In the genomic region with DNA sequence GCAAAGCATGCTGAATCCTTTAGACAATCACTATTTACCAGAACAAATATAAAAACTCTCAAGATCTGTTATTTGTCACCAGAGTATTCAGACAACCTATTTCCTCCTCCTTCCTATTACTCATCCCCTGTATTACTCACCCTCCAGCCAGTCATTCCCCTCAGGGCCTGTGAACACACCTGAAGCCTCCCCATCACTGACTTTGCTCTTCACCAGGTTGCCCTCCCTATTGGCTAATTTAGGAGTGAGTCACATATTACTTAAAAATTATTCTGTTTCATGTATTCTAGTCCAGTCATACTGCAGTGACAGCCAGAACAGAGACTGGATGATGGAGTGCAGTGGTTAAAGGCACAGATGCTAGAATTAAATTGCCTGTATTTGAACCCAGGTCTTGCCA, we compare ENCODE assay signal across 9 cellular contexts. TPM values are rescaled to one million over a fixed set of nuclear protein-coding genes. Genes with fewer than 3 reads are reported as not detected.
DNase-seq lines count a peak whose midpoint lies in the region; ATAC-seq, FAIRE-seq and TF ChIP-seq lines count a peak whose summit lies in the region.
"Had no signal": no experiment of that assay in that cellular context is flagged by ENCODE, and none has a peak within 500 bp of the region (broad histone marks: within the 10 kb centered on the region; RNA-seq: fewer than 3 reads in every experiment).

No MANE protein-coding gene starts in this region.

- no peaks in the 10 kb centered on the region for H3K36me3 ChIP-seq in HepG2 (replicated peaks in 1 of 2; ENCODE audit: control insufficient read depth in 1 of 2, insufficient read depth in 2 of 2, low read length in 2 of 2)
- no peaks in the 10 kb centered on the region for H3K36me3 ChIP-seq in right lobe of liver
- no peaks in the 10 kb centered on the region for H3K36me3 ChIP-seq in keratinocyte (ENCODE audit: control insufficient read depth in 2 of 2, extremely low read depth in 1 of 2, insufficient read depth in 2 of 2, low read length in 2 of 2)

- H3K27ac ChIP-seq in HepG2 (ENCODE audit: extremely low read length, insufficient read depth, low read length) (no peak overlapping the region), right lobe of liver (no peak overlapping the region), keratinocyte (ENCODE audit: control insufficient read depth, insufficient read depth, low read length) (peak overlapping the region; percentile 91)

- TF ChIP-seq EP300 in HepG2 (IDR thresholded peaks at IDR 0.05; ENCODE audit: low read depth in 2 of 2, low read length in 2 of 2) = peak in 1 of 2 experiments; percentile 14; a peak in 1 of 4 replicates
- no peak for TF ChIP-seq EP300 in HepG2 (CRISPR knock-in tag; IDR thresholded peaks at IDR 0.05; ENCODE audit: borderline replicate concordance)

- in situ Hi-C loops in HepG2 (cut with HindIII; ENCODE audit: extremely low pct_ligation_motif_present, low pct_unique_long_range_greater_than_20kb) = no loop called here

- H3K36me3 Mint-ChIP-seq in activated T-cell treated with anti-CD3 and anti-CD28 coated beads, Interleukin-2, amount 50 U/mL, for 4 hours (ENCODE audit: insufficient read depth) = peaks cover 1% of the 10 kb centered on the region

- H2AFZ ChIP-seq in HepG2 (ENCODE audit: low read length) (no peak overlapping the region), keratinocyte (ENCODE audit: control insufficient read depth, low read length) (no peak overlapping the region)

- H3K4me3 ChIP-seq in HepG2 (replicated peaks in 1 of 3; ENCODE audit: insufficient read depth in 1 of 3, low read depth in 2 of 3, low read length in 3 of 3) (no peak overlapping the region), right lobe of liver (no peak overlapping the region), keratinocyte (ENCODE audit: control insufficient read depth in 2 of 3, extremely low read depth in 1 of 3, insufficient read depth in 2 of 3, low read depth in 1 of 3, low read length in 3 of 3) (no peak overlapping the region)

- TF ChIP-seq CTCF in HepG2 (CRISPR knock-in tag; IDR thresholded peaks at IDR 0.05) (no peak), right lobe of liver (IDR thresholded peaks at IDR 0.05) (no peak), keratinocyte (optimal IDR thresholded peaks at IDR 0.05 in 1 of 3, IDR thresholded peaks at IDR 0.05 in 1 of 3, conservative IDR thresholded peaks at IDR 0.05 in 1 of 3; ENCODE audit: extremely low read depth in 1 of 3, insufficient read depth in 2 of 3, low read length in 3 of 3) (no peak)

- no peaks in the 10 kb centered on the region for H3K9me3 Mint-ChIP-seq in activated T-cell treated with anti-CD3 and anti-CD28 coated beads, Interleukin-2, amount 50 U/mL, for 4 hours

- H4K20me1 ChIP-seq in HepG2 (ENCODE audit: insufficient read depth, low read length) (no peaks in the 10 kb centered on the region), keratinocyte (ENCODE audit: control insufficient read depth, extremely low read depth, insufficient read depth, low read length) (no peaks in the 10 kb centered on the region)

- peaks cover 29% of the 10 kb centered on the region for H3K4me1 ChIP-seq in HepG2 (ENCODE audit: insufficient read depth, low read length)
- H3K4me1 ChIP-seq in right lobe of liver = peaks cover 0 to 6% (median 2%) of the 10 kb centered on the region in 4 donors
- peaks cover 22% of the 10 kb centered on the region for H3K4me1 ChIP-seq in keratinocyte (ENCODE audit: control insufficient read depth, extremely low read depth, insufficient read depth, low read length)

- no peak for TF ChIP-seq POLR2A in HepG2 (IDR thresholded peaks at IDR 0.05; ENCODE audit: insufficient read depth in 1 of 2, low read depth in 2 of 2, low read length in 2 of 2)
- TF ChIP-seq POLR2A in right lobe of liver (IDR thresholded peaks at IDR 0.05) = no peak

- TF ChIP-seq RAD21 in HepG2 (CRISPR knock-in tag; IDR thresholded peaks at IDR 0.05) = no peak

- peaks cover 8% of the 10 kb centered on the region for H3K79me2 ChIP-seq in HepG2 (ENCODE audit: insufficient read depth, low read length)
- peaks cover 13% of the 10 kb centered on the region for H3K79me2 ChIP-seq in keratinocyte (ENCODE audit: control insufficient read depth, insufficient read depth, low read length)

- peaks cover 50% of the 10 kb centered on the region for H3K4me1 Mint-ChIP-seq in activated T-cell treated with anti-CD3 and anti-CD28 coated beads, Interleukin-2, amount 50 U/mL, for 4 hours (ENCODE audit: low read depth)

- FAIRE-seq in HepG2 (lab: Jason Lieb, UNC) (no peak), keratinocyte (lab: Jason Lieb, UNC) (peak; percentile 79), urothelium cell line (lab: Jason Lieb, UNC) (no peak)

- dilution Hi-C loops in keratinocyte (cut with MboI; ENCODE audit: extremely low pct_ligation_motif_present, low sequenced_read_pairs) = loop anchor here (25.0 kb wide), 1 partner anchor 385 kb away; a partner anchor contains a TSS

- H3K9me1 ChIP-seq in keratinocyte (ENCODE audit: control insufficient read depth, extremely low read depth, insufficient read depth, low read length) = no peaks in the 10 kb centered on the region

- no peaks in the 10 kb centered on the region for H3K9me3 ChIP-seq in HepG2 (ENCODE audit: low read length)
- H3K9me3 ChIP-seq in right lobe of liver = no peaks in the 10 kb centered on the region
- no peaks in the 10 kb centered on the region for H3K9me3 ChIP-seq in keratinocyte (ENCODE audit: control insufficient read depth, low read depth, low read length)

- DNase-seq in HepG2 (ENCODE audit: low spot score) = peak; percentile 61
- DNase-seq in right lobe of liver = no peak
- peak; percentile 54 for DNase-seq in activated T-cell treated with anti-CD3 and anti-CD28 coated beads, Interleukin-2, amount 50 U/mL, for 4 hours
- peak; percentile 97 for DNase-seq in keratinocyte (ENCODE audit: low read depth, low spot score)
- peak; percentile 66 for DNase-seq in urothelium cell line (ENCODE audit: low spot score)
- DNase-seq in cerebellar cortex (ENCODE audit: low spot score) = no peak
- DNase-seq in NCI-H187 (lab: John Stamatoyannopoulos, UW) = no peak
- DNase-seq: AML-193 had no signal

- H3K4me3 Mint-ChIP-seq in activated T-cell treated with anti-CD3 and anti-CD28 coated beads, Interleukin-2, amount 50 U/mL, for 4 hours = peak overlapping the region; percentile 51

- no peak overlapping the region for H3K4me2 ChIP-seq in HepG2 (ENCODE audit: low read depth, low read length)
- peak overlapping the region; percentile 78 for H3K4me2 ChIP-seq in keratinocyte (ENCODE audit: control insufficient read depth, extremely low read depth, insufficient read depth, low read depth, low read length)

- POLR2A ChIA-PET in HepG2 (lab: Yijun Ruan, JAX) = no interaction called here

- no peaks in the 10 kb centered on the region for H3K27me3 Mint-ChIP-seq in activated T-cell treated with anti-CD3 and anti-CD28 coated beads, Interleukin-2, amount 50 U/mL, for 4 hours (ENCODE audit: low read depth)

- H3K27me3 ChIP-seq in HepG2 (ENCODE audit: control insufficient read depth in 1 of 2, insufficient read depth in 2 of 2, low read length in 2 of 2) (peaks cover 0 to 16% of the 10 kb centered on the region in 2 experiments; a peak in 3 of 5 replicates), right lobe of liver (no peaks in the 10 kb centered on the region), keratinocyte (ENCODE audit: control insufficient read depth, extremely low read depth, insufficient read depth, low read length) (no peaks in the 10 kb centered on the region)

- CTCF ChIA-PET in HepG2 (lab: Yijun Ruan, JAX; ENCODE audit: low intra/inter-chr PET ratio, low total read pairs) = no interaction called here

- intact Hi-C loops in HepG2 (cut with micrococcal nuclease; ENCODE audit: unreplicated experiment) (no loop called here), right lobe of liver (cut with DNase I) (no loop called here)

- ATAC-seq in HepG2 (no peak), right lobe of liver (no peak), HG03442 (IDR thresholded peaks at IDR 0.05; ENCODE audit: unreplicated experiment) (no peak)
- peak; percentile 83 to 84 for ATAC-seq in activated T-cell treated with anti-CD3 and anti-CD28 coated beads, Interleukin-2, amount 50 U/mL, for 4 hours

- no TSS peak for BruUV-seq in HepG2 (replicated peaks; lab: Mats Ljungman, UMichigan)

- H3K9ac ChIP-seq in HepG2 (ENCODE audit: insufficient read depth, low read depth, low read length) (no peak overlapping the region), keratinocyte (ENCODE audit: control insufficient read depth, extremely low read depth, insufficient read depth, low read length) (peak overlapping the region; percentile 45)

RNA-seq across cellular contexts. Expression of a gene that starts 3.7 kb away (rescaled TPM):
- total RNA-seq in HepG2 (2016; rRNA removed; fragmentation: Illumina TruSeq; extraction: Trizol) (51.7 and 61.2 TPM in 2 replicates), right lobe of liver (10 to 100 TPM; 14.7 to 20.2 (median 17.9) TPM)
- 8.5 and 9.2 TPM in 2 replicates for total RNA-seq in HepG2 (2016; cell fraction: cytosol; rRNA removed; fragmentation: Illumina TruSeq; extraction: Trizol; ENCODE audit: low read depth)
- 51.7 and 55.0 TPM in 2 replicates for total RNA-seq in HepG2 (2016; cell fraction: insoluble cytoplasmic fraction; rRNA removed; fragmentation: Illumina TruSeq; extraction: Trizol)
- total RNA-seq in HepG2 (2016; cell fraction: membrane; rRNA removed; fragmentation: Illumina TruSeq; extraction: Trizol) = 17.6 and 18.8 TPM in 2 replicates
- 66.8 and 76.3 TPM in 2 replicates for total RNA-seq in HepG2 (2016; cell fraction: nucleus; rRNA removed; fragmentation: Illumina TruSeq; extraction: Trizol)
- polyA plus RNA-seq in HepG2 (2011; rRNA removed) (26.0 and 32.4 TPM in 2 replicates), keratinocyte (33.1 to 38.5 TPM (median 34.1 TPM) in 3 replicates)
- polyA plus RNA-seq in HepG2 (2011; cell fraction: cytosol; rRNA removed) = 18.2 and 21.7 TPM in 2 replicates
- polyA plus RNA-seq in HepG2 (2011; cell fraction: nucleus; rRNA removed) = 77.7 and 79.9 TPM in 2 replicates
- 18.0 and 21.3 TPM in 2 replicates for polyA plus RNA-seq in HepG2 (2012)
- polyA plus RNA-seq in HepG2 (2016; cell fraction: cytosol; fragmentation: Illumina TruSeq; extraction: Trizol; ENCODE audit: low read depth) = 2.4 TPM in 2 replicates
- polyA plus RNA-seq in HepG2 (2016; cell fraction: insoluble cytoplasmic fraction; fragmentation: Illumina TruSeq; extraction: Trizol; ENCODE audit: low read depth) = 28.5 and 28.9 TPM in 2 replicates
- polyA plus RNA-seq in HepG2 (2016; cell fraction: membrane; fragmentation: Illumina TruSeq; extraction: Trizol; ENCODE audit: low read depth) = 6.8 and 6.9 TPM in 2 replicates
- polyA plus RNA-seq in HepG2 (2016; cell fraction: nucleus; fragmentation: Illumina TruSeq; extraction: Trizol; ENCODE audit: insufficient read depth, low read depth) = 55.6 and 67.9 TPM in 2 replicates
- 21.6 and 31.5 TPM in 2 replicates for polyA minus RNA-seq in HepG2 (2011; rRNA and poly(A)+ RNA removed; ENCODE audit: low replicate concordance)
- 13.2 and 14.0 TPM in 2 replicates for polyA minus RNA-seq in HepG2 (2011; cell fraction: cytosol; rRNA and poly(A)+ RNA removed)
- 74.3 and 85.7 TPM in 2 replicates for polyA minus RNA-seq in HepG2 (2011; cell fraction: nucleus; rRNA and poly(A)+ RNA removed)
- total RNA-seq in activated T-cell treated with anti-CD3 and anti-CD28 coated beads, Interleukin-2, amount 50 U/mL, for 4 hours = 10 to 100 TPM; 36.2 to 37.8 (median 36.9) TPM
- 58.1 TPM for polyA plus RNA-seq in keratinocyte (2011; ENCODE audit: low read depth)
- 19.5 and 25.4 TPM in 2 replicates for polyA plus RNA-seq in keratinocyte (2011; cell fraction: cytosol; rRNA removed)
- 58.8 and 70.9 TPM in 2 replicates for polyA plus RNA-seq in keratinocyte (2011; cell fraction: nucleus; rRNA removed)
- 17.9 and 20.1 TPM in 2 replicates for polyA plus RNA-seq in keratinocyte (2012; ENCODE audit: low replicate concordance)
- 15.5 to 42.1 TPM (median 21.1 TPM) in 3 replicates for polyA minus RNA-seq in keratinocyte
- polyA minus RNA-seq in keratinocyte (2011; cell fraction: cytosol; rRNA and poly(A)+ RNA removed) = 26.1 TPM
- polyA minus RNA-seq in keratinocyte (2011; cell fraction: nucleus; rRNA and poly(A)+ RNA removed) = 30.6 and 41.3 TPM in 2 replicates

RNA-seq across cellular contexts. Expression of a gene that starts 59.9 kb away (rescaled TPM):
- total RNA-seq in HepG2 (2016; rRNA removed; fragmentation: Illumina TruSeq; extraction: Trizol) (not detected in 2 replicates), right lobe of liver (not detected)
- total RNA-seq in HepG2 (2016; cell fraction: cytosol; rRNA removed; fragmentation: Illumina TruSeq; extraction: Trizol; ENCODE audit: low read depth) = not detected in 2 replicates
- total RNA-seq in HepG2 (2016; cell fraction: insoluble cytoplasmic fraction; rRNA removed; fragmentation: Illumina TruSeq; extraction: Trizol) = not detected in 2 replicates
- not detected in 2 replicates for total RNA-seq in HepG2 (2016; cell fraction: membrane; rRNA removed; fragmentation: Illumina TruSeq; extraction: Trizol)
- total RNA-seq in HepG2 (2016; cell fraction: nucleus; rRNA removed; fragmentation: Illumina TruSeq; extraction: Trizol) = not detected in 2 replicates
- polyA plus RNA-seq in HepG2 (2011; rRNA removed) (not detected in 2 replicates), keratinocyte (not detected in 3 replicates)
- not detected in 2 replicates for polyA plus RNA-seq in HepG2 (2011; cell fraction: cytosol; rRNA removed)
- polyA plus RNA-seq in HepG2 (2011; cell fraction: nucleus; rRNA removed) = 0.31 TPM in 1 of 2 replicates, not detected in the other
- polyA plus RNA-seq in HepG2 (2012) = not detected in 2 replicates
- polyA plus RNA-seq in HepG2 (2016; cell fraction: cytosol; fragmentation: Illumina TruSeq; extraction: Trizol; ENCODE audit: low read depth) = not detected in 2 replicates
- not detected in 2 replicates for polyA plus RNA-seq in HepG2 (2016; cell fraction: insoluble cytoplasmic fraction; fragmentation: Illumina TruSeq; extraction: Trizol; ENCODE audit: low read depth)
- not detected in 2 replicates for polyA plus RNA-seq in HepG2 (2016; cell fraction: membrane; fragmentation: Illumina TruSeq; extraction: Trizol; ENCODE audit: low read depth)
- not detected in 2 replicates for polyA plus RNA-seq in HepG2 (2016; cell fraction: nucleus; fragmentation: Illumina TruSeq; extraction: Trizol; ENCODE audit: insufficient read depth, low read depth)
- not detected in 2 replicates for polyA minus RNA-seq in HepG2 (2011; rRNA and poly(A)+ RNA removed; ENCODE audit: low replicate concordance)
- not detected in 2 replicates for polyA minus RNA-seq in HepG2 (2011; cell fraction: cytosol; rRNA and poly(A)+ RNA removed)
- not detected in 2 replicates for polyA minus RNA-seq in HepG2 (2011; cell fraction: nucleus; rRNA and poly(A)+ RNA removed)
- not detected for total RNA-seq in activated T-cell treated with anti-CD3 and anti-CD28 coated beads, Interleukin-2, amount 50 U/mL, for 4 hours
- polyA plus RNA-seq in keratinocyte (2011; ENCODE audit: low read depth) = not detected
- polyA plus RNA-seq in keratinocyte (2011; cell fraction: cytosol; rRNA removed) = not detected in 2 replicates
- 0.16 TPM in 1 of 2 replicates, not detected in the other for polyA plus RNA-seq in keratinocyte (2011; cell fraction: nucleus; rRNA removed)
- polyA plus RNA-seq in keratinocyte (2012; ENCODE audit: low replicate concordance) = not detected in 2 replicates
- polyA minus RNA-seq in keratinocyte = not detected in 3 replicates
- polyA minus RNA-seq in keratinocyte (2011; cell fraction: cytosol; rRNA and poly(A)+ RNA removed) = not detected
- polyA minus RNA-seq in keratinocyte (2011; cell fraction: nucleus; rRNA and poly(A)+ RNA removed) = not detected in 2 replicates

Comparison
In these comparisons a context has a peak if more than half of its experiments do, and no peak if none do; other contexts are left out.
1. DNase-seq: peak in HepG2 (single experiment), activated T-cell treated with anti-CD3 and anti-CD28 coated beads, Interleukin-2, amount 50 U/mL, for 4 hours (single experiment), keratinocyte (single experiment) and urothelium cell line (single experiment); none in right lobe of liver (0 of 3), cerebellar cortex (single experiment) and NCI-H187 (0 of 2).
2. ATAC-seq: peak in activated T-cell treated with anti-CD3 and anti-CD28 coated beads, Interleukin-2, amount 50 U/mL, for 4 hours (2 of 2); none in HepG2 (single experiment), right lobe of liver (0 of 4) and HG03442 (single experiment).